Comparison of ENCODE assay signal across 1 cellular context in genomic region chr10:61904711-61905445, GRCh38.
TF ChIP-seq lines count a peak whose summit lies in the region.

No MANE protein-coding gene starts in this region.

TF ChIP-seq in HEK293, 187 proteins besides CTCF, POLR2A, EP300 and RAD21 (continued from another document):
- TF ChIP-seq ZNF148 (tag by site-specific recombination; IDR thresholded peaks at IDR 0.05; ENCODE audit: borderline replicate concordance) (no peak), ZNF423 (tag by site-specific recombination; IDR thresholded peaks at IDR 0.05) (no peak), ZSCAN30 (tag by site-specific recombination; IDR thresholded peaks at IDR 0.05) (0 out of 2 replicates have a peak, but pooled peaks have one; percentile 4), ZNF600 (tag by site-specific recombination; IDR thresholded peaks at IDR 0.05) (no peak), ATF2 (tag by site-specific recombination; IDR thresholded peaks at IDR 0.05; ENCODE audit: low read depth) (peak; percentile 95), ZBTB21 (tag by site-specific recombination; IDR thresholded peaks at IDR 0.05) (0 out of 2 replicates have a peak, but pooled peaks have one; percentile 26)
